In genomic region chr19:33381101-33381500, GRCh38 we compare ENCODE assay signal across 18 cellular contexts.
"Had no signal": no experiment of that assay in that cellular context is flagged by ENCODE, and none has a peak within 500 bp of the region (broad histone marks: within the 10 kb centered on the region; RNA-seq: fewer than 3 reads in every experiment).

No MANE protein-coding gene starts in this region.

- DNase-seq: activated CD4-positive, alpha-beta T cell treated with anti-CD3 and anti-CD28 coated beads, Interleukin-2, amount 10 ng/mL, durations not matched to agents 24 days and 14 days; activated CD4-positive, CD25-positive, alpha-beta regulatory T cell; activated CD8-positive, alpha-beta T cell treated with anti-CD3 and anti-CD28 coated beads for 36 hours; activated gamma-delta T cell treated with Interleukin-2 at 50 U/mL for 16 hours; activated naive CD8-positive, alpha-beta T cell treated with anti-CD3 and anti-CD28 coated beads, Interleukin-2, amount 10 ng/mL, durations not matched to agents 7 days and 5 days; body of pancreas; caudate nucleus; kidney; left lung; midbrain; nephron progenitor cell; nucleus accumbens; retina; stimulated activated CD4-positive, alpha-beta T cell treated with anti-CD3 and anti-CD28 coated beads, Interleukin-2, amount 100 ng/mL, for 24 hours; stimulated activated naive CD8-positive, alpha-beta T cell treated with anti-CD3 and anti-CD28 coated beads, Interleukin-15, Interleukin-2, amounts not matched to agents 100 U/mL and 50 U/mL, for 24 hours; SW 1271; uterus had no signal

- H3K27ac Mint-ChIP-seq: activated CD4-positive, alpha-beta T cell treated with anti-CD3 and anti-CD28 coated beads, Interleukin-2, amount 10 ng/mL, durations not matched to agents 24 days and 14 days; activated CD8-positive, alpha-beta T cell treated with anti-CD3 and anti-CD28 coated beads for 36 hours; activated naive CD8-positive, alpha-beta T cell treated with anti-CD3 and anti-CD28 coated beads, Interleukin-2, amount 10 ng/mL, durations not matched to agents 7 days and 5 days; nephron progenitor cell had no signal

- H3K36me3 ChIP-seq: uterus had no signal

- H3K4me3 ChIP-seq: body of pancreas, left lung, tibial nerve, uterus had no signal

- H3K4me3 Mint-ChIP-seq: activated CD4-positive, alpha-beta T cell treated with anti-CD3 and anti-CD28 coated beads, Interleukin-2, amount 10 ng/mL, durations not matched to agents 24 days and 14 days; activated CD8-positive, alpha-beta T cell treated with anti-CD3 and anti-CD28 coated beads for 36 hours; activated naive CD8-positive, alpha-beta T cell treated with anti-CD3 and anti-CD28 coated beads, Interleukin-2, amount 10 ng/mL, durations not matched to agents 7 days and 5 days; nephron progenitor cell had no signal

- H3K4me1 ChIP-seq: uterus had no signal

- H3K27me3 Mint-ChIP-seq: activated CD4-positive, alpha-beta T cell treated with anti-CD3 and anti-CD28 coated beads, Interleukin-2, amount 10 ng/mL, durations not matched to agents 24 days and 14 days; activated CD8-positive, alpha-beta T cell treated with anti-CD3 and anti-CD28 coated beads for 36 hours; activated naive CD8-positive, alpha-beta T cell treated with anti-CD3 and anti-CD28 coated beads, Interleukin-2, amount 10 ng/mL, durations not matched to agents 7 days and 5 days had no signal

- H3K27ac ChIP-seq: body of pancreas, left lung, tibial nerve, uterus had no signal

- H3K9me3 Mint-ChIP-seq: activated CD4-positive, alpha-beta T cell treated with anti-CD3 and anti-CD28 coated beads, Interleukin-2, amount 10 ng/mL, durations not matched to agents 24 days and 14 days; activated CD8-positive, alpha-beta T cell treated with anti-CD3 and anti-CD28 coated beads for 36 hours; activated naive CD8-positive, alpha-beta T cell treated with anti-CD3 and anti-CD28 coated beads, Interleukin-2, amount 10 ng/mL, durations not matched to agents 7 days and 5 days; nephron progenitor cell had no signal

- ATAC-seq: activated CD8-positive, alpha-beta T cell treated with anti-CD3 and anti-CD28 coated beads for 36 hours; body of pancreas; left lung; stimulated activated naive CD8-positive, alpha-beta T cell treated with anti-CD3 and anti-CD28 coated beads, Interleukin-15, Interleukin-2, amounts not matched to agents 100 U/mL and 50 U/mL, for 24 hours had no signal

- H3K9me3 ChIP-seq: body of pancreas, left lung, tibial nerve, uterus had no signal

- H3K27me3 ChIP-seq: body of pancreas, left lung, tibial nerve, uterus had no signal
